ENCODE assay signal across 19 cellular contexts in the genomic region with DNA sequence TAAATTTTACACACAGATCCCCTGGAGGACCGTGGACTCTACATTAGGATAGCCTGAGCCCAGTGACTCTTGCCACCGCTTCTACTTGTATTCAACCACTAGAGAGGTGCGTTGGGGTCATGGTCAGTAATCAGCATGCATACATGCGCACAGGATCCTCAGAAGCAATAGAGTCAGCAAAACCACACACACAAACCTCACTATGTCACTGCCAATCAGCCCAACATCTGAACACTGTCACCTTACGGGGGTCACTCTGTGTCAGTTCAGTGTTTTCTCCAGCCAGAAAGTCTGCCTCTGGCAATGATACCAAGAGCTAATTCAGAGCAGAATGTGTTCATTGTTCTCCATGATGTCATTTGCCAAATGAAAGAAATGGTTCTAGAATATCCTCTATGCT.
DNase-seq lines count a peak whose midpoint lies in the region; ATAC-seq, FAIRE-seq and TF ChIP-seq lines count a peak whose summit lies in the region.
"Had no signal": no experiment of that assay in that cellular context is flagged by ENCODE, and none has a peak within 500 bp of the region (broad histone marks: within the 10 kb centered on the region; RNA-seq: fewer than 3 reads in every experiment).

No MANE protein-coding gene starts in this region.

- H3K27me3 ChIP-seq in psoas muscle (ENCODE audit: insufficient read depth in 3 of 3, low read length in 2 of 3) (no peaks in the 10 kb centered on the region), tibial nerve (no peaks in the 10 kb centered on the region)

- in situ Hi-C loops in SK-MEL-5 (cut with HindIII; ENCODE audit: low pct_unique_long_range_greater_than_20kb, low sequenced_read_pairs), result no loop called here

- TF ChIP-seq POLR2A in tibial nerve (IDR thresholded peaks at IDR 0.05), result no peak

- H3K36me3 ChIP-seq in psoas muscle (ENCODE audit: insufficient read depth in 1 of 2, low read depth in 1 of 2) (peaks cover 0 to 12% of the 10 kb centered on the region in 2 donors), tibial nerve (no peaks in the 10 kb centered on the region)

- H3K4me3 ChIP-seq in psoas muscle (no peak overlapping the region), tibial nerve (no peak overlapping the region)
- H3K4me3 ChIP-seq: A549 had no signal

- intact Hi-C loops in psoas muscle (cut with DNase I), result no loop called here

- H3K27ac ChIP-seq in psoas muscle (no peak overlapping the region), tibial nerve (peak overlapping the region in 1 of 4 donors; percentile 69)
- H3K27ac ChIP-seq: A549, C4-2B had no signal

- DNase-seq in COLO829 (ENCODE audit: low spot score) (peak; percentile 34), SK-MEL-5 (ENCODE audit: low read depth, low spot score) (peak; percentile 93), hippocampal formation (lab: John Stamatoyannopoulos, UW) (peak; percentile 23 to 59), psoas muscle (no peak), tibial nerve (ENCODE audit: low spot score in 2 of 2) (no peak), D721Med (ENCODE audit: insufficient read length, low spot score) (no peak), NCI-H2196 (lab: John Stamatoyannopoulos, UW; ENCODE audit: unreplicated experiment) (no peak)
- DNase-seq: DND-41, HFFc6, MV-4-11, NCI-H1694 treated with DMSO at 0.1 percent for 48 hours, NCI-H2107, NCI-H2227 treated with DMSO at 0.1 percent for 48 hours, NCI-H510A treated with DMSO at 0.1 percent for 48 hours, NCI-H774, RPMI8226, SHP77 treated with DMSO at 0.1 percent for 48 hours had no signal

- no peaks in the 10 kb centered on the region for H3K9me3 ChIP-seq in psoas muscle
- H3K9me3 ChIP-seq in tibial nerve, result no peaks in the 10 kb centered on the region
- H3K9me3 ChIP-seq: A549 had no signal

- ATAC-seq in psoas muscle, result peak; percentile 17 to 57 (median 34)
- ATAC-seq: A549 had no signal

- TF ChIP-seq EP300 in tibial nerve (IDR thresholded peaks at IDR 0.05), result no peak

- WGBS in psoas muscle, 3 donors, result 58 to 79% (median 58%) methylated on average over 5 of the region's 5 CpGs
- WGBS in tibial nerve, 2 donors, result 50 to 52% methylated on average over 5 of the region's 5 CpGs

- TF ChIP-seq CTCF in psoas muscle (IDR thresholded peaks at IDR 0.05) (no peak), tibial nerve (IDR thresholded peaks at IDR 0.05) (no peak), D721Med (IDR thresholded peaks at IDR 0.05; ENCODE audit: insufficient read depth, missing control alignments) (no peak)

- H3K4me1 ChIP-seq in psoas muscle (no peaks in the 10 kb centered on the region), tibial nerve (no peaks in the 10 kb centered on the region)
- H3K4me1 ChIP-seq: A549 had no signal

- no peak for FAIRE-seq in D721Med (lab: Jason Lieb, UNC)
- FAIRE-seq: A549 had no signal

Comparison
In these comparisons a context has a peak if more than half of its experiments do, and no peak if none do; other contexts are left out.
1. DNase-seq: peak in COLO829 (single experiment), SK-MEL-5 (single experiment) and hippocampal formation (2 of 2); none in psoas muscle (0 of 2), tibial nerve (0 of 2), D721Med (single experiment) and NCI-H2196 (single experiment).